ENCODE assay signal across 8 cellular contexts in genomic region chr5:131355972-131356528, GRCh38.
A peak's percentile ranks its signal among the peaks of the same experiment; 100 is the strongest.
DNase-seq lines count a peak whose midpoint lies in the region; ATAC-seq and TF ChIP-seq lines count a peak whose summit lies in the region.

No MANE protein-coding gene starts in this region.

- no peaks in the 10 kb centered on the region for H3K27me3 ChIP-seq in mesendoderm (ENCODE audit: insufficient read depth, low read length, poor library complexity)

- no peak overlapping the region for H3K18ac ChIP-seq in mesendoderm (ENCODE audit: low read length)

- no peak overlapping the region for H3K27ac ChIP-seq in mesendoderm (ENCODE audit: low read depth, low read length)

- H3K79me2 ChIP-seq in mesendoderm (ENCODE audit: control insufficient read depth, insufficient read depth, low read length) = no peaks in the 10 kb centered on the region

- WGBS in mesendoderm (ENCODE audit: extremely low coverage, insufficient coverage, low lambda C conversion rate) = no CpG with 5 or more reads among the region's 1 CpG

- H3K4me2 ChIP-seq in mesendoderm (ENCODE audit: low read length) = no peak overlapping the region

- H3K4me1 ChIP-seq in mesendoderm (ENCODE audit: control insufficient read depth, low read depth, low read length) = no peaks in the 10 kb centered on the region

- H2BK5ac ChIP-seq in mesendoderm (ENCODE audit: low read length) = no peak overlapping the region

- H2BK15ac ChIP-seq in mesendoderm (replicated peaks; ENCODE audit: low read depth) = no peak overlapping the region

- H3K23ac ChIP-seq in mesendoderm (ENCODE audit: low read length) = no peak overlapping the region

- no peaks in the 10 kb centered on the region for H3K27me3 Mint-ChIP-seq in activated T-helper 17 cell treated with anti-CD3 and anti-CD28 coated beads, Interleukin-2, amount 50 U/mL, for 72 hours
- no peaks in the 10 kb centered on the region for H3K27me3 Mint-ChIP-seq in nephron (ENCODE audit: low read depth)

- no peak overlapping the region for H3K56ac ChIP-seq in mesendoderm (ENCODE audit: low read length)

- H3K4ac ChIP-seq in mesendoderm (ENCODE audit: low read depth, low read length) = no peak overlapping the region

- ATAC-seq in GM18861 (IDR thresholded peaks at IDR 0.05; ENCODE audit: unreplicated experiment) = peak; percentile 41
- peak; percentile 32 for ATAC-seq in HG02884 (IDR thresholded peaks at IDR 0.05; ENCODE audit: unreplicated experiment)
- no peak for ATAC-seq in activated T-helper 17 cell treated with anti-CD3 and anti-CD28 coated beads, Interleukin-2, amount 50 U/mL, for 72 hours (replicated peaks)

- H3K79me1 ChIP-seq in mesendoderm (ENCODE audit: low read length) = no peaks in the 10 kb centered on the region

- intact Hi-C loops in cardiac septum (cut with DNase I) = no loop called here

- DNase-seq in mesendoderm (no peak), DMS53 treated with DMSO at 0.1 percent for 48 hours (lab: John Stamatoyannopoulos, UW; ENCODE audit: unreplicated experiment) (no peak), DMS53 (lab: John Stamatoyannopoulos, UW) (no peak), cardiac septum (ENCODE audit: low spot score) (no peak)

- peaks cover 25% of the 10 kb centered on the region for H3K4me1 Mint-ChIP-seq in activated T-helper 17 cell treated with anti-CD3 and anti-CD28 coated beads, Interleukin-2, amount 50 U/mL, for 72 hours
- peaks cover 13% of the 10 kb centered on the region for H3K4me1 Mint-ChIP-seq in nephron

- no peaks in the 10 kb centered on the region for H3K36me3 ChIP-seq in mesendoderm (ENCODE audit: control insufficient read depth, insufficient read depth, low read length)

- no peak overlapping the region for H3K9ac ChIP-seq in mesendoderm (ENCODE audit: low read length)

- peaks cover 53% of the 10 kb centered on the region for H3K36me3 Mint-ChIP-seq in activated T-helper 17 cell treated with anti-CD3 and anti-CD28 coated beads, Interleukin-2, amount 50 U/mL, for 72 hours (ENCODE audit: low read depth)
- peaks cover 6% of the 10 kb centered on the region for H3K36me3 Mint-ChIP-seq in nephron (ENCODE audit: low read depth)

- H2BK120ac ChIP-seq in mesendoderm (ENCODE audit: low read depth, low read length) = no peak overlapping the region

- H3K27ac Mint-ChIP-seq in activated T-helper 17 cell treated with anti-CD3 and anti-CD28 coated beads, Interleukin-2, amount 50 U/mL, for 72 hours = peak overlapping the region; percentile 84
- peak overlapping the region; percentile 45 to 77 (median 72) for H3K27ac Mint-ChIP-seq in nephron

- no peak overlapping the region for H3K4me3 ChIP-seq in mesendoderm (ENCODE audit: low read length)

- H4K5ac ChIP-seq in mesendoderm (ENCODE audit: low read length) = no peak overlapping the region

- peak overlapping the region; percentile 70 for H3K4me3 Mint-ChIP-seq in activated T-helper 17 cell treated with anti-CD3 and anti-CD28 coated beads, Interleukin-2, amount 50 U/mL, for 72 hours
- H3K4me3 Mint-ChIP-seq in nephron = peak overlapping the region in 1 of 3 experiments; percentile 1

- TF ChIP-seq CTCF in nephron (IDR thresholded peaks at IDR 0.05; ENCODE audit: unreplicated experiment in 3 of 3) = no peak

- H2AK5ac ChIP-seq in mesendoderm (ENCODE audit: low read length) = no peak overlapping the region

- H4K8ac ChIP-seq in mesendoderm (ENCODE audit: low read depth, low read length) = no peak overlapping the region

- H3K9me3 Mint-ChIP-seq in activated T-helper 17 cell treated with anti-CD3 and anti-CD28 coated beads, Interleukin-2, amount 50 U/mL, for 72 hours = no peaks in the 10 kb centered on the region
- no peaks in the 10 kb centered on the region for H3K9me3 Mint-ChIP-seq in nephron
